ENCODE assay signal across 8 cellular contexts in genomic region chr11:102940714-102941588, GRCh38. TPM values are rescaled to one million over a fixed set of nuclear protein-coding genes. Genes with fewer than 3 reads are reported as not detected.
DNase-seq lines count a peak whose midpoint lies in the region; ATAC-seq lines count a peak whose summit lies in the region.

No MANE protein-coding gene starts in this region.

- H2BK12ac ChIP-seq in trophoblast cell (ENCODE audit: low read length) = no peak overlapping the region

- no peaks in the 10 kb centered on the region for H3K36me3 ChIP-seq in trophoblast cell (ENCODE audit: control insufficient read depth in 1 of 2, insufficient read depth in 2 of 2, low read length in 2 of 2)

- H3K4me2 ChIP-seq in trophoblast cell (ENCODE audit: low read length) = no peak overlapping the region

- ATAC-seq in GM19395 (IDR thresholded peaks at IDR 0.05; ENCODE audit: unreplicated experiment) = peak; percentile 78
- peak; percentile 84 for ATAC-seq in HG03354 (IDR thresholded peaks at IDR 0.05; ENCODE audit: poor library complexity, severe bottlenecking, unreplicated experiment)

- no peak overlapping the region for H2BK5ac ChIP-seq in trophoblast cell (ENCODE audit: low read depth, low read length, poor library complexity)

- no peak overlapping the region for H4K12ac ChIP-seq in trophoblast cell (ENCODE audit: low read depth, low read length)

- H3K9ac ChIP-seq in trophoblast cell (ENCODE audit: low read length) = no peak overlapping the region

- no peak overlapping the region for H3K18ac ChIP-seq in trophoblast cell (ENCODE audit: low read length)

- H3K14ac ChIP-seq in trophoblast cell (ENCODE audit: low read length) = no peak overlapping the region

- no peaks in the 10 kb centered on the region for H3K4me1 ChIP-seq in trophoblast cell (ENCODE audit: control insufficient read depth in 1 of 2, insufficient read depth in 2 of 2, low read length in 2 of 2)

- no peak overlapping the region for H2BK120ac ChIP-seq in trophoblast cell (ENCODE audit: insufficient read depth, low read length, poor library complexity)

- H2AFZ ChIP-seq in trophoblast cell (ENCODE audit: insufficient read depth, low read length, poor library complexity) = no peak overlapping the region

- H3K23ac ChIP-seq in trophoblast cell (ENCODE audit: low read length) = no peak overlapping the region

- no CpG with 5 or more reads among the region's 10 CpGs for WGBS in trophoblast cell (ENCODE audit: extremely low coverage, insufficient coverage, insufficient read length)

- H4K91ac ChIP-seq in trophoblast cell (ENCODE audit: low read depth, low read length) = no peak overlapping the region

- H3K4ac ChIP-seq in trophoblast cell (ENCODE audit: low read depth, low read length) = no peak overlapping the region

- H2AK5ac ChIP-seq in trophoblast cell (ENCODE audit: low read length) = no peak overlapping the region

- no peak overlapping the region for H3K27ac ChIP-seq in trophoblast cell (ENCODE audit: low read depth, low read length)

- H3K27me3 ChIP-seq in trophoblast cell (ENCODE audit: insufficient read depth, low read length) = no peaks in the 10 kb centered on the region

- H3K4me3 ChIP-seq in trophoblast cell (ENCODE audit: low read depth, low read length) = no peak overlapping the region

- peak; percentile 60 for DNase-seq in DMS153 (lab: John Stamatoyannopoulos, UW)
- peak; percentile 79 for DNase-seq in NCI-H510A treated with DMSO at 0.1 percent for 48 hours (lab: John Stamatoyannopoulos, UW)
- peak; percentile 8 for DNase-seq in activated T-cell treated with anti-CD3 and anti-CD28 coated beads for 4 hours
- peak; percentile 47 for DNase-seq in foreskin melanocyte
- peak; percentile 47 to 94 for DNase-seq in trophoblast cell
- DNase-seq in DMS79 (lab: John Stamatoyannopoulos, UW) = no peak

- no peaks in the 10 kb centered on the region for H3K79me2 ChIP-seq in trophoblast cell (ENCODE audit: control insufficient read depth, insufficient read depth, low read length, poor library complexity)

- H4K8ac ChIP-seq in trophoblast cell (ENCODE audit: low read depth, low read length) = no peak overlapping the region

- H3K79me1 ChIP-seq in trophoblast cell (ENCODE audit: low read length) = no peaks in the 10 kb centered on the region

- no peaks in the 10 kb centered on the region for H3K9me3 ChIP-seq in trophoblast cell (ENCODE audit: insufficient read depth, low read depth, low read length)

RNA-seq across cellular contexts. Expression of gene MMP13, which starts 14.6 kb away (rescaled TPM):
- polyA plus RNA-seq in trophoblast cell (2013) = 0.03 TPM in 1 of 2 replicates, not detected in the other
